In the genomic region with DNA sequence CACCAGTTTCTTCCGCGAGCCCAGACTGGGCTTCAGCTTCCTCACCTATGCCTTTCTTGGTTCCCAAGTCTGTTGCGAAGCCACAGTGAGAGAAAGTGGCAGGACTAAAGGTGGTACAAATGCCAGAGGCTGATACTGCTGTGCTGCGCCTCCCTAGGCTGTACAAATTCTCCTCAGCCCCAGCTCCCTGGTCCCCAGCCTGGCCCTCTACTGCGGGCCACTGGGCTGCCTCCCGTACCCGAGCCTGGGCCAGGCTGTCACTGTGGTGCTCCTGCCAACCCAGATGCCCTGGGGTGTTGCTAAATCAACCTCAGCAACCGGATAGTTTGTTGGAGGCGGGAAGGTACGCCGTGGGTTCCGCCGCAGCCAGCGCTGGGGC, we compare ENCODE assay signal across 8 cellular contexts. TPM values are rescaled to one million over a fixed set of nuclear protein-coding genes. Genes with fewer than 3 reads are reported as not detected.
DNase-seq lines count a peak whose midpoint lies in the region; ATAC-seq and TF ChIP-seq lines count a peak whose summit lies in the region.

No MANE protein-coding gene starts in this region.

- peaks cover 53% of the 10 kb centered on the region for H3K4me1 Mint-ChIP-seq in activated CD4-positive, alpha-beta T cell treated with anti-CD3 and anti-CD28 coated beads for 36 hours
- peaks cover 56% of the 10 kb centered on the region for H3K4me1 Mint-ChIP-seq in central memory CD8-positive, alpha-beta T cell
- peaks cover 42% of the 10 kb centered on the region for H3K4me1 Mint-ChIP-seq in neural crest cell

- intact Hi-C loops in activated CD4-positive, alpha-beta T cell treated with anti-CD3 and anti-CD28 coated beads for 36 hours (cut with DNase I, micrococcal nuclease): loop anchor here (1.0 to 10.0 kb wide), 12 partner anchors 12 to 1336 kb away; a partner anchor contains a TSS

- no peak for TF ChIP-seq CTCF in neural crest cell (conservative IDR thresholded peaks at IDR 0.05)

- POLR2A ChIA-PET in activated CD4-positive, alpha-beta T cell treated with anti-CD3 and anti-CD28 coated beads for 36 hours (lab: Charles Lee): interaction anchor here (0.7 to 1.9 kb wide), 4 partner anchors 11 to 865 kb away, joined by 3 to 11 read pairs (median 5); no protein-coding TSS in a partner anchor

- no peaks in the 10 kb centered on the region for H3K27me3 Mint-ChIP-seq in activated CD4-positive, alpha-beta T cell treated with anti-CD3 and anti-CD28 coated beads for 36 hours
- no peaks in the 10 kb centered on the region for H3K27me3 Mint-ChIP-seq in central memory CD8-positive, alpha-beta T cell
- H3K27me3 Mint-ChIP-seq in neural crest cell (ENCODE audit: low read depth): peaks cover 2% of the 10 kb centered on the region

- CTCF ChIA-PET in activated CD4-positive, alpha-beta T cell treated with anti-CD3 and anti-CD28 coated beads for 36 hours (lab: Charles Lee): interaction anchor here (0.6 to 10.0 kb wide), 14 partner anchors 10 to 371 kb away, joined by 3 to 143 read pairs (median 4); a partner anchor contains a TSS

- H3K9me3 Mint-ChIP-seq in activated CD4-positive, alpha-beta T cell treated with anti-CD3 and anti-CD28 coated beads for 36 hours (ENCODE audit: low read depth): no peaks in the 10 kb centered on the region
- no peaks in the 10 kb centered on the region for H3K9me3 Mint-ChIP-seq in central memory CD8-positive, alpha-beta T cell
- H3K9me3 Mint-ChIP-seq in neural crest cell: no peaks in the 10 kb centered on the region

- no peak for DNase-seq in activated CD4-positive, alpha-beta T cell treated with anti-CD3 and anti-CD28 coated beads for 36 hours
- no peak for DNase-seq in activated CD4-positive, alpha-beta T cell treated with anti-CD3 and anti-CD28 coated beads for 1 hour
- peak; percentile 72 for DNase-seq in HT-29 (ENCODE audit: low spot score)
- no peak for DNase-seq in central memory CD8-positive, alpha-beta T cell (ENCODE audit: low spot score in 2 of 2)
- DNase-seq in neural crest cell (ENCODE audit: low read depth, low spot score): no peak
- no peak for DNase-seq in AG20443 (ENCODE audit: low spot score)
- DNase-seq in RPMI8226: no peak
- no peak for DNase-seq in Ammon's horn (ENCODE audit: low spot score)

- H3K36me3 Mint-ChIP-seq in activated CD4-positive, alpha-beta T cell treated with anti-CD3 and anti-CD28 coated beads for 36 hours (ENCODE audit: low read depth): peaks cover 7% of the 10 kb centered on the region
- H3K36me3 Mint-ChIP-seq in central memory CD8-positive, alpha-beta T cell (ENCODE audit: insufficient read depth): peaks cover 20% of the 10 kb centered on the region
- peaks cover 4% of the 10 kb centered on the region for H3K36me3 Mint-ChIP-seq in neural crest cell (ENCODE audit: low read depth)

- ATAC-seq in activated CD4-positive, alpha-beta T cell treated with anti-CD3 and anti-CD28 coated beads for 36 hours: peak; percentile 27
- ATAC-seq in central memory CD8-positive, alpha-beta T cell (replicated peaks; ENCODE audit: extremely low read depth, poor library complexity, severe bottlenecking): no peak

- peak overlapping the region; percentile 51 for H3K27ac Mint-ChIP-seq in activated CD4-positive, alpha-beta T cell treated with anti-CD3 and anti-CD28 coated beads for 36 hours
- peak overlapping the region; percentile 32 for H3K27ac Mint-ChIP-seq in central memory CD8-positive, alpha-beta T cell (ENCODE audit: low read depth)
- H3K27ac Mint-ChIP-seq in neural crest cell (ENCODE audit: unreplicated experiment): no peak overlapping the region

- H3K4me3 Mint-ChIP-seq in activated CD4-positive, alpha-beta T cell treated with anti-CD3 and anti-CD28 coated beads for 36 hours: peak overlapping the region; percentile 79
- peak overlapping the region; percentile 93 for H3K4me3 Mint-ChIP-seq in central memory CD8-positive, alpha-beta T cell
- peak overlapping the region; percentile 74 for H3K4me3 Mint-ChIP-seq in neural crest cell

RNA-seq across cellular contexts. Expression of a gene that starts 0.4 kb away (rescaled TPM):
- total RNA-seq in activated CD4-positive, alpha-beta T cell treated with anti-CD3 and anti-CD28 coated beads for 36 hours: 10 to 100 TPM; 35.3 to 37.4 TPM
- total RNA-seq in HT-29 (2014; rRNA removed; shearing (Covaris generic)): 41.0 and 44.2 TPM in 2 replicates
- 20.8 and 23.2 TPM in 2 replicates for total RNA-seq in neural crest cell

RNA-seq across cellular contexts. Expression of a gene that starts 36.2 kb away (rescaled TPM):
- under 1 TPM; 0.27 to 0.47 TPM for total RNA-seq in activated CD4-positive, alpha-beta T cell treated with anti-CD3 and anti-CD28 coated beads for 36 hours
- total RNA-seq in HT-29 (2014; rRNA removed; shearing (Covaris generic)): 0.21 TPM in 1 of 2 replicates, not detected in the other
- total RNA-seq in neural crest cell: 6.6 and 8.3 TPM in 2 replicates
